28 cellular contexts compared by ENCODE assay signal in the genomic region with DNA sequence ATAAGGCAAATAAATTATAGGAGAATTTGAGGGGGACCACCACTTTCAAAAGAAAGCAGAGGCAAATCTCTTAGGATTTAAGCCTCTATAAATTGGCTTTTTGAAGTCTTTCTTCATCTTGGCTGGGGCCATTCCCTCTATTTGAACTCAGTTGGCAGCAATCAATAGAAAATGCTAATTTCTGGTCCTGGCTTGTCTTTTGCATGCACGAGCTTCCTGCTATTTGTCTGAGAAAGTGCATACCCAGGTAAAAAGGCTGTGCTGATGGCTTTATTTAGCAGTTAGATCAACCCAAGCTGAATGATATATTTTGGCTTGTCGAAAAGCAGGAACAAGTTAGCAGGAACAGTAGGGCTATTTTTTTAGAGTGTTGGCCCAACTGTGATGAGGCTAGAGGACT.
"Had no signal": no experiment of that assay in that cellular context is flagged by ENCODE, and none has a peak within 500 bp of the region (broad histone marks: within the 10 kb centered on the region; RNA-seq: fewer than 3 reads in every experiment).

No MANE protein-coding gene starts in this region.

- FAIRE-seq: endometrium had no signal

- H3K27ac ChIP-seq: lower lobe of right lung, ovary, psoas muscle, sigmoid colon, stomach, thyroid gland, vagina had no signal

- H3K27me3 ChIP-seq: ovary, sigmoid colon, thyroid gland, vagina had no signal

- DNase-seq: cortex of kidney; effector memory CD8-positive, alpha-beta T cell; erythroblast; esophagus squamous epithelium; foreskin melanocyte; immature natural killer cell; islet precursor cell; kidney glomerular epithelial cell; left colon; left ventricle myocardium superior; lower lobe of right lung; naive thymus-derived CD8-positive, alpha-beta T cell; nephron progenitor cell; occipital lobe; ovary; posterior cingulate gyrus; psoas muscle; right cardiac atrium; sigmoid colon; stimulated activated CD4-positive, alpha-beta T cell treated with anti-CD3 and anti-CD28 coated beads, Interleukin-2, amount 100 ng/mL, for 24 hours; stimulated activated CD4-positive, alpha-beta T cell treated with anti-CD3 and anti-CD28 coated beads, Interleukin-4, amount 100 ng/mL, for 24 hours; stimulated activated naive CD4-positive, alpha-beta T cell treated with Interleukin-2 at 50 U/mL for 16 hours; stomach; thyroid gland; trophoblast cell had no signal

- ATAC-seq: effector memory CD8-positive, alpha-beta T cell; left colon; left ventricle myocardium superior; lower lobe of right lung; naive thymus-derived CD8-positive, alpha-beta T cell; psoas muscle; right cardiac atrium; stimulated activated effector memory CD8-positive, alpha-beta T cell treated with anti-CD3 and anti-CD28 coated beads, Interleukin-12 subunit alpha, Interleukin-12 subunit beta, amount 100 ng/mL, for 72 hours had no signal

- H3K4me3 ChIP-seq: esophagus squamous epithelium, lower lobe of right lung, ovary, psoas muscle, sigmoid colon, stomach, thyroid gland, vagina had no signal

- H3K9me3 ChIP-seq: esophagus squamous epithelium, lower lobe of right lung, ovary, psoas muscle, sigmoid colon, stomach, thyroid gland, vagina had no signal

- H3K36me3 ChIP-seq: esophagus squamous epithelium, lower lobe of right lung, ovary, sigmoid colon, stomach, thyroid gland, vagina had no signal

- H3K4me1 ChIP-seq: psoas muscle had no signal
